Comparison of ENCODE assay signal across 8 cellular contexts in the genomic region with DNA sequence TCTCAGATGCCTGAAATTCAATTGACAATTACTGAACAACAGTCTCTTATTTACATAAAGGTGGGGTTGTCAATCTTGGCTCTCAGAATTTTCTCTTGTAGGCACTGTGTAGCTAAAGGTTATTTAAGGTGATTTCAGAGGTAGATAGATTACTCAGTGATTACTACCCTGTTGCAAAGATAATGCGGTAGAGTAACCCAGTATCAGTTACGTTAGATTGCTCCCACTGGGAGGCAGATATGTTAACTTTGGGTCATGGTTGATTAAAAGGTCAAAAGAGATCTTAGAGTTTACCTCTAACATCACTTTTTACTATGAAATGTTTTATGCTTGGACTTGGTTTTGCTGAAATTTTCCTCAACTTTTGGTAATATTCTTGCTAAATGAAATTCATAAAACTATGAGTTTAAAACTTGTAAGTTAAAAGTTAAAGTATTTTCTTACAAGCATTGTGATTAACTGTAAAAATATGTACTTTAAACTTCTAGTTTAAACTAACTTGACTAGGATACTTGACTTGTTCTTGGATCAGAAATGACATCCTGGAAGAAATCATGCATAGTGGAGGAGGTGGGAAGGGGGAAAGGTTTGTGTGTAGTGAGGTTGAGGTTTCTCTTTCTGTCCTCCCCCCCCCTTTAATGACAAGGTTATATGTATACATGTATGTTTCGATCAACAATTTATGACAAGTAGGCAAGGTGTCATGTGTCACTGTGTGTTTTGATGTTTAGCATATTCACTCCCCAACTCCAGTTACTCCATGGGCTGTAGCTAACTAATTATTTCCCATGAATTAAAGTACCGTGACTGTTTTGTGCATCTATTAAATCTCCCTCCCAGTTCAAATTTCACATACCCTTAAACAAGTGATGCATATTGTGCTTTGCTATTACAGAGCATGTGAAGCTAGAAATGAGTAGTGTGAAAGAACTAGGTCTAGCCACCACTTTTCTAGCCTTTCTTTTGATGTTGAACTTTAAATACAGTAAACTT. TPM values are rescaled to one million over a fixed set of nuclear protein-coding genes. Genes with fewer than 3 reads are reported as not detected.
DNase-seq lines count a peak whose midpoint lies in the region; ATAC-seq and TF ChIP-seq lines count a peak whose summit lies in the region.

No MANE protein-coding gene starts in this region.

- H3K4me3 Mint-ChIP-seq in activated CD4-positive, alpha-beta memory T cell treated with anti-CD3 and anti-CD28 coated beads for 36 hours = no peak overlapping the region

- H3K4me3 ChIP-seq in AG09309 (ENCODE audit: control insufficient read depth, low read depth, low read length) = peak overlapping the region; percentile 70
- peak overlapping the region; percentile 93 for H3K4me3 ChIP-seq in adipocyte (ENCODE audit: low read length)

- ATAC-seq in HG02981 (IDR thresholded peaks at IDR 0.05; ENCODE audit: unreplicated experiment) (peak; percentile 15), GM19455 (IDR thresholded peaks at IDR 0.05; ENCODE audit: unreplicated experiment) (no peak)

- H3K4me1 ChIP-seq in adipocyte (ENCODE audit: control insufficient read depth, insufficient read depth, low read length) = peaks cover 48% of the 10 kb centered on the region

- H3K4me1 Mint-ChIP-seq in activated CD4-positive, alpha-beta memory T cell treated with anti-CD3 and anti-CD28 coated beads for 36 hours (ENCODE audit: low read depth) = peaks cover 16% of the 10 kb centered on the region

- DNase-seq in AG09309 (ENCODE audit: low read depth) = no peak
- peak; percentile 66 for DNase-seq in adipocyte (ENCODE audit: low read depth)
- DNase-seq in lung microvascular endothelial cell (ENCODE audit: low read depth in 2 of 2) = peak; percentile 32 to 33
- DNase-seq in G401 (ENCODE audit: low spot score) = no peak
- DNase-seq in GM03348 (ENCODE audit: low spot score) = no peak
- no peak for DNase-seq in activated CD4-positive, alpha-beta memory T cell treated with anti-CD3 and anti-CD28 coated beads for 36 hours

- peaks cover 67% of the 10 kb centered on the region for H3K27me3 Mint-ChIP-seq in activated CD4-positive, alpha-beta memory T cell treated with anti-CD3 and anti-CD28 coated beads for 36 hours

- no peaks in the 10 kb centered on the region for H3K9me3 ChIP-seq in adipocyte (ENCODE audit: control insufficient read depth, low read length)

- no peaks in the 10 kb centered on the region for H3K9me3 Mint-ChIP-seq in activated CD4-positive, alpha-beta memory T cell treated with anti-CD3 and anti-CD28 coated beads for 36 hours

- no peak overlapping the region for H3K27ac Mint-ChIP-seq in activated CD4-positive, alpha-beta memory T cell treated with anti-CD3 and anti-CD28 coated beads for 36 hours

- no peaks in the 10 kb centered on the region for H3K27me3 ChIP-seq in adipocyte (replicated peaks; ENCODE audit: control insufficient read depth, insufficient read depth, low read length)

- peaks cover 38% of the 10 kb centered on the region for H3K36me3 ChIP-seq in adipocyte (ENCODE audit: control insufficient read depth, insufficient read depth, low read length, severe bottlenecking)

- POLR2A ChIA-PET in activated CD4-positive, alpha-beta memory T cell treated with anti-CD3 and anti-CD28 coated beads for 36 hours (lab: Charles Lee) = no interaction called here

- in situ Hi-C loops in G401 (cut with HindIII; ENCODE audit: low sequenced_read_pairs) = no loop called here

- CTCF ChIA-PET in activated CD4-positive, alpha-beta memory T cell treated with anti-CD3 and anti-CD28 coated beads for 36 hours (lab: Charles Lee) = no interaction called here

- TF ChIP-seq CTCF in AG09309 (IDR thresholded peaks at IDR 0.05; ENCODE audit: control insufficient read depth, insufficient read depth, low read depth, low read length, missing control alignments) = no peak

- intact Hi-C loops in activated CD4-positive, alpha-beta memory T cell treated with anti-CD3 and anti-CD28 coated beads for 36 hours (cut with micrococcal nuclease) = no loop called here

- H3K9ac ChIP-seq in adipocyte (ENCODE audit: low read length) = peak overlapping the region; percentile 99

- no peaks in the 10 kb centered on the region for H3K36me3 Mint-ChIP-seq in activated CD4-positive, alpha-beta memory T cell treated with anti-CD3 and anti-CD28 coated beads for 36 hours

RNA-seq across cellular contexts. Expression of gene LAMC1, which starts 2.9 kb away (rescaled TPM):
- 240 and 248 TPM in 2 replicates for total RNA-seq in lung microvascular endothelial cell
- total RNA-seq in G401 (2014; rRNA removed; shearing (Covaris generic)) = 44.7 and 68.9 TPM in 2 replicates
- total RNA-seq in activated CD4-positive, alpha-beta memory T cell treated with anti-CD3 and anti-CD28 coated beads for 36 hours = under 1 TPM; 0.19 to 0.22 TPM

Comparison
In these comparisons a context has a peak if more than half of its experiments do, and no peak if none do; other contexts are left out.
1. DNase-seq: peak in adipocyte (single experiment) and lung microvascular endothelial cell (2 of 2); none in AG09309 (single experiment), G401 (single experiment), GM03348 (single experiment) and activated CD4-positive, alpha-beta memory T cell treated with anti-CD3 and anti-CD28 coated beads for 36 hours (single experiment).
2. RNA of gene LAMC1, which starts 2.9 kb away (total RNA-seq): 240 to 248 TPM in lung microvascular endothelial cell and 44.7 to 68.9 TPM in G401; 0.19 to 0.22 TPM in activated CD4-positive, alpha-beta memory T cell treated with anti-CD3 and anti-CD28 coated beads for 36 hours; every median in the first group is over 10 times any median in the second.